ENCODE assay signal across 11 cellular contexts in genomic region chr6:45626087-45626891, GRCh38.
DNase-seq lines count a peak whose midpoint lies in the region; ATAC-seq, FAIRE-seq and TF ChIP-seq lines count a peak whose summit lies in the region.
"Had no signal": no experiment of that assay in that cellular context is flagged by ENCODE, and none has a peak within 500 bp of the region (broad histone marks: within the 10 kb centered on the region; RNA-seq: fewer than 3 reads in every experiment).

No MANE protein-coding gene starts in this region.

- ATAC-seq in Right ventricle myocardium inferior, result no peak

- H3K27me3 ChIP-seq in bronchial epithelial cell (ENCODE audit: control insufficient read depth, insufficient read depth, low read length), result no peaks in the 10 kb centered on the region
- H3K27me3 ChIP-seq: uterus had no signal

- intact Hi-C loops in Right ventricle myocardium inferior (cut with DNase I) (no loop called here), head of caudate nucleus (cut with DNase I) (no loop called here)

- TF ChIP-seq CTCF in bronchial epithelial cell (IDR thresholded peaks at IDR 0.05; ENCODE audit: insufficient read depth, low read length, severe bottlenecking), result no peak
- TF ChIP-seq CTCF in retinal pigment epithelial cell (conservative IDR thresholded peaks at IDR 0.05; ENCODE audit: low read depth, low read length), result no peak

- H3K4me3 ChIP-seq in bronchial epithelial cell (ENCODE audit: low read depth, low read length) (no peak overlapping the region), retinal pigment epithelial cell (ENCODE audit: low read length) (no peak overlapping the region)
- H3K4me3 ChIP-seq: uterus had no signal

- FAIRE-seq in bronchial epithelial cell (lab: Jason Lieb, UNC), result no peak
- FAIRE-seq: A204.1 had no signal

- DNase-seq in activated CD4-positive, alpha-beta T cell treated with anti-CD3 and anti-CD28 coated beads for 48 hours, result peak; percentile 60
- no peak for DNase-seq in activated CD4-positive, alpha-beta T cell treated with anti-CD3 and anti-CD28 coated beads for 4 hours
- DNase-seq in MV-4-11 (lab: John Stamatoyannopoulos, UW) (peak; percentile 69), bronchial epithelial cell (ENCODE audit: low read depth) (peak; percentile 96), retinal pigment epithelial cell (ENCODE audit: low read depth) (peak; percentile 99), Right ventricle myocardium inferior (ENCODE audit: missing footprints) (no peak), head of caudate nucleus (no peak)
- no peak for DNase-seq in activated effector memory CD4-positive, alpha-beta T cell treated with anti-CD3 and anti-CD28 coated beads, Interleukin-2, amount 50 U/mL, for 16 hours
- DNase-seq: naive B cell, uterus had no signal

- H3K36me3 ChIP-seq in bronchial epithelial cell (ENCODE audit: control insufficient read depth, insufficient read depth, low read length), result no peaks in the 10 kb centered on the region
- H3K36me3 ChIP-seq: uterus had no signal

Comparison
In these comparisons a context has a peak if more than half of its experiments do, and no peak if none do; other contexts are left out.
1. DNase-seq: peak in activated CD4-positive, alpha-beta T cell treated with anti-CD3 and anti-CD28 coated beads for 48 hours (single experiment), MV-4-11 (single experiment), bronchial epithelial cell (single experiment) and retinal pigment epithelial cell (single experiment); none in activated CD4-positive, alpha-beta T cell treated with anti-CD3 and anti-CD28 coated beads for 4 hours (0 of 2), Right ventricle myocardium inferior (single experiment), head of caudate nucleus (0 of 42) and activated effector memory CD4-positive, alpha-beta T cell treated with anti-CD3 and anti-CD28 coated beads, Interleukin-2, amount 50 U/mL, for 16 hours (single experiment).